ENCODE assay signal across 22 cellular contexts in the genomic region with DNA sequence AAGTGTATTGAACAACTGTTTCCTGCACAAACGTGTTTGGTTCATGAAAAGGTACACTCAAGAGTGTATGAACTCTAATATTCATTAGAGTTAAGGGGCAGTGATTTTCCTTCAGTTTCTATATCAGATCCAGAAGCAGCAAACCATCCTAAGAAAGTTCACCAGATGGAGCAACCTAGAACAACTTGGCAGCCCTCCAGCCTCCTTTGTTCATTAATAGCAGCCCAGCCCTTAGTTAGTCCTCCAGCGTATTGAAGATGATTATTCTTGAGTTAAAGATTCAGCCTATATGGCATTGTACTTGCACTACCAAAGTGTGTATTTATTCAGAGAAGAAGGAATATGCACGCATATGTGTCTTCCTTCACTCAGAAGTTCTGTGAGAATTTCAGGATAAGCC.
"Had no signal": no experiment of that assay in that cellular context is flagged by ENCODE, and none has a peak within 500 bp of the region (broad histone marks: within the 10 kb centered on the region; RNA-seq: fewer than 3 reads in every experiment).

No MANE protein-coding gene starts in this region.

- H3K4me3 Mint-ChIP-seq: activated CD4-positive, alpha-beta T cell treated with anti-CD3 and anti-CD28 coated beads, Interleukin-2, amount 10 ng/mL, durations not matched to agents 24 days and 14 days; activated CD8-positive, alpha-beta T cell treated with anti-CD3 and anti-CD28 coated beads for 36 hours; activated naive CD8-positive, alpha-beta T cell treated with anti-CD3 and anti-CD28 coated beads, Interleukin-2, amount 10 ng/mL, durations not matched to agents 7 days and 5 days; activated T-helper 17 cell treated with anti-CD3 and anti-CD28 coated beads, Interleukin-2, amount 50 U/mL, for 72 hours had no signal

- H3K27ac Mint-ChIP-seq: activated CD4-positive, alpha-beta T cell treated with anti-CD3 and anti-CD28 coated beads, Interleukin-2, amount 10 ng/mL, durations not matched to agents 24 days and 14 days; activated CD8-positive, alpha-beta T cell treated with anti-CD3 and anti-CD28 coated beads for 36 hours; activated naive CD8-positive, alpha-beta T cell treated with anti-CD3 and anti-CD28 coated beads, Interleukin-2, amount 10 ng/mL, durations not matched to agents 7 days and 5 days; activated T-helper 17 cell treated with anti-CD3 and anti-CD28 coated beads, Interleukin-2, amount 50 U/mL, for 72 hours had no signal

- DNase-seq: activated CD4-positive, alpha-beta T cell treated with anti-CD3 and anti-CD28 coated beads, Interleukin-2, amount 10 ng/mL, durations not matched to agents 24 days and 14 days; activated CD8-positive, alpha-beta T cell treated with anti-CD3 and anti-CD28 coated beads for 36 hours; activated naive CD4-positive, alpha-beta T cell; activated naive CD8-positive, alpha-beta T cell treated with anti-CD3 and anti-CD28 coated beads, Interleukin-2, amount 10 ng/mL, durations not matched to agents 7 days and 5 days; activated T-cell treated with anti-CD3 and anti-CD28 coated beads, Interleukin-2, amount 50 U/mL, for 1 hour; amygdala; central memory CD4-positive, alpha-beta T cell; cortex of kidney; gastrocnemius medialis; head of caudate nucleus; kidney; left lung; mammary epithelial cell; midbrain; occipital lobe; posterior cingulate gyrus; stimulated activated CD4-positive, alpha-beta T cell treated with anti-CD3 and anti-CD28 coated beads, Interleukin-2, amount 100 ng/mL, for 24 hours; stimulated activated naive CD8-positive, alpha-beta T cell treated with anti-CD3 and anti-CD28 coated beads, Interleukin-15, Interleukin-2, amounts not matched to agents 100 U/mL and 50 U/mL, for 24 hours; T1000; tibial artery had no signal

- H3K9me3 Mint-ChIP-seq: activated CD4-positive, alpha-beta T cell treated with anti-CD3 and anti-CD28 coated beads, Interleukin-2, amount 10 ng/mL, durations not matched to agents 24 days and 14 days; activated CD8-positive, alpha-beta T cell treated with anti-CD3 and anti-CD28 coated beads for 36 hours; activated naive CD8-positive, alpha-beta T cell treated with anti-CD3 and anti-CD28 coated beads, Interleukin-2, amount 10 ng/mL, durations not matched to agents 7 days and 5 days; activated T-helper 17 cell treated with anti-CD3 and anti-CD28 coated beads, Interleukin-2, amount 50 U/mL, for 72 hours had no signal

- H3K27me3 Mint-ChIP-seq: activated CD4-positive, alpha-beta T cell treated with anti-CD3 and anti-CD28 coated beads, Interleukin-2, amount 10 ng/mL, durations not matched to agents 24 days and 14 days; activated naive CD8-positive, alpha-beta T cell treated with anti-CD3 and anti-CD28 coated beads, Interleukin-2, amount 10 ng/mL, durations not matched to agents 7 days and 5 days had no signal

- H3K4me1 ChIP-seq: body of pancreas had no signal

- H3K4me3 ChIP-seq: body of pancreas, gastrocnemius medialis, left lung, tibial artery had no signal

- H3K27me3 ChIP-seq: body of pancreas, gastrocnemius medialis, left lung, tibial artery had no signal

- H3K9me3 ChIP-seq: body of pancreas, gastrocnemius medialis, left lung, tibial artery had no signal

- H3K36me3 ChIP-seq: gastrocnemius medialis, left lung had no signal

- ATAC-seq: activated CD8-positive, alpha-beta T cell treated with anti-CD3 and anti-CD28 coated beads for 36 hours; activated T-helper 17 cell treated with anti-CD3 and anti-CD28 coated beads, Interleukin-2, amount 50 U/mL, for 72 hours; body of pancreas; gastrocnemius medialis; left lung; stimulated activated naive CD8-positive, alpha-beta T cell treated with anti-CD3 and anti-CD28 coated beads, Interleukin-15, Interleukin-2, amounts not matched to agents 100 U/mL and 50 U/mL, for 24 hours had no signal

- H3K4me1 Mint-ChIP-seq: activated CD4-positive, alpha-beta T cell treated with anti-CD3 and anti-CD28 coated beads, Interleukin-2, amount 10 ng/mL, durations not matched to agents 24 days and 14 days; activated naive CD8-positive, alpha-beta T cell treated with anti-CD3 and anti-CD28 coated beads, Interleukin-2, amount 10 ng/mL, durations not matched to agents 7 days and 5 days; activated T-helper 17 cell treated with anti-CD3 and anti-CD28 coated beads, Interleukin-2, amount 50 U/mL, for 72 hours had no signal

- H3K27ac ChIP-seq: body of pancreas, gastrocnemius medialis, left lung, tibial artery had no signal

- H3K36me3 Mint-ChIP-seq: activated naive CD8-positive, alpha-beta T cell treated with anti-CD3 and anti-CD28 coated beads, Interleukin-2, amount 10 ng/mL, durations not matched to agents 7 days and 5 days had no signal
